In the genomic region with DNA sequence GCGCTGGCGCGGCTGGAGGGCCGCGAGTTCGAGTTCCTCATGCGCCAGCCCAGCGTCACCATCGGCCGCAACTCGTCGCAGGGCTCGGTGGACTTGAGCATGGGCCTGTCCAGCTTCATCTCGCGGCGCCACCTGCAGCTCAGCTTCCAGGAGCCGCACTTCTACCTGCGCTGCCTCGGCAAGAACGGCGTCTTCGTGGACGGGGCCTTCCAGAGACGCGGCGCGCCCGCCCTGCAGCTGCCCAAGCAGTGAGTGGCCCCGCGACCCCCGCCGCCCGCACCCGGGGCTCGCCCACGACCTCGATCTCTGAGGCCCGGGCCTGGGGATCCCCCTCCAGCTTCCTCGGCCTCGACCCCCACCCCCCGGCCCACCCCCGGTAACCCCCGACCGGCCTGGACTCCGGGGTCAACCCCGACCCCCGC, we compare ENCODE assay signal across 8 cellular contexts. TPM values are rescaled to one million over a fixed set of nuclear protein-coding genes. Genes with fewer than 3 reads are reported as not detected.
DNase-seq lines count a peak whose midpoint lies in the region; ATAC-seq, FAIRE-seq and TF ChIP-seq lines count a peak whose summit lies in the region.

No MANE protein-coding gene starts in this region.

- DNase-seq in RCC 7860 (ENCODE audit: low spot score): peak; percentile 34
- peak; percentile 70 for DNase-seq in activated naive CD8-positive, alpha-beta T cell treated with anti-CD3 and anti-CD28 coated beads, Interleukin-2, amount 10 ng/mL, durations not matched to agents 7 days and 5 days
- DNase-seq in right atrium auricular region (ENCODE audit: low spot score): no peak
- peak; percentile 31 to 56 for DNase-seq in gastrocnemius medialis
- DNase-seq in AML-193 (lab: John Stamatoyannopoulos, UW): no peak

- peaks cover 4% of the 10 kb centered on the region for H3K36me3 Mint-ChIP-seq in activated naive CD8-positive, alpha-beta T cell treated with anti-CD3 and anti-CD28 coated beads, Interleukin-2, amount 10 ng/mL, durations not matched to agents 7 days and 5 days

- H3K4me1 ChIP-seq in right atrium auricular region: peaks cover 0 to 28% of the 10 kb centered on the region in 2 donors
- peaks cover 19 to 33% of the 10 kb centered on the region in 2 donors for H3K4me1 ChIP-seq in gastrocnemius medialis

- H3K9me3 Mint-ChIP-seq in activated naive CD8-positive, alpha-beta T cell treated with anti-CD3 and anti-CD28 coated beads, Interleukin-2, amount 10 ng/mL, durations not matched to agents 7 days and 5 days: no peaks in the 10 kb centered on the region

- TF ChIP-seq CTCF in 22Rv1 (IDR thresholded peaks at IDR 0.05) (peak; percentile 31), right atrium auricular region (IDR thresholded peaks at IDR 0.05) (peak in 1 of 2 donors; percentile 35), gastrocnemius medialis (IDR thresholded peaks at IDR 0.05 in 4 of 5, conservative IDR thresholded peaks at IDR 0.05 in 1 of 5) (peak in 1 of 5 experiments; percentile 7)

- POLR2A ChIA-PET in activated naive CD8-positive, alpha-beta T cell treated with anti-CD3 and anti-CD28 coated beads, Interleukin-2, amount 10 ng/mL, durations not matched to agents 7 days and 5 days (lab: Charles Lee): interaction anchor here (0.6 to 6.6 kb wide), 5 partner anchors 34 to 93 kb away, joined by 3 to 139 read pairs (median 10); partner anchors contain the start of gene AP5Z1

- H3K36me3 ChIP-seq in right atrium auricular region (no peaks in the 10 kb centered on the region), gastrocnemius medialis (no peaks in the 10 kb centered on the region)

- H3K4me3 Mint-ChIP-seq in activated naive CD8-positive, alpha-beta T cell treated with anti-CD3 and anti-CD28 coated beads, Interleukin-2, amount 10 ng/mL, durations not matched to agents 7 days and 5 days: peak overlapping the region; percentile 91

- H3K9me3 ChIP-seq in right atrium auricular region (no peaks in the 10 kb centered on the region), gastrocnemius medialis (no peaks in the 10 kb centered on the region)

- peak overlapping the region; percentile 51 for H3K27ac Mint-ChIP-seq in activated naive CD8-positive, alpha-beta T cell treated with anti-CD3 and anti-CD28 coated beads, Interleukin-2, amount 10 ng/mL, durations not matched to agents 7 days and 5 days

- H3K27ac ChIP-seq in 22Rv1 (peak overlapping the region; percentile 72), right atrium auricular region (peak overlapping the region; percentile 95 to 97), gastrocnemius medialis (peak overlapping the region; percentile 92 to 97 (median 95))

- FAIRE-seq in RCC 7860 (lab: Jason Lieb, UNC): no peak

- H3K4me3 ChIP-seq in right atrium auricular region (peak overlapping the region; percentile 91 to 93), gastrocnemius medialis (peak overlapping the region; percentile 76 to 82 (median 80))

- intact Hi-C loops in gastrocnemius medialis (cut with DNase I; ENCODE audit: low total_unique reads): loop anchor here (2.0 to 5.0 kb wide), 2 partner anchors 70 to 95 kb away; partner anchors contain the start of gene AP5Z1

- peak; percentile 44 for ATAC-seq in GM18511 (IDR thresholded peaks at IDR 0.05; ENCODE audit: unreplicated experiment)
- peak; percentile 30 for ATAC-seq in HG03025 (IDR thresholded peaks at IDR 0.05; ENCODE audit: low FRiP score, unreplicated experiment)
- peak; percentile 55 for ATAC-seq in activated naive CD8-positive, alpha-beta T cell treated with anti-CD3 and anti-CD28 coated beads, Interleukin-2, amount 10 ng/mL, durations not matched to agents 7 days and 5 days (ENCODE audit: low read depth)
- ATAC-seq in gastrocnemius medialis: peak; percentile 58 to 67

- no peaks in the 10 kb centered on the region for H3K27me3 Mint-ChIP-seq in activated naive CD8-positive, alpha-beta T cell treated with anti-CD3 and anti-CD28 coated beads, Interleukin-2, amount 10 ng/mL, durations not matched to agents 7 days and 5 days

- TF ChIP-seq POLR2A in gastrocnemius medialis (IDR thresholded peaks at IDR 0.05): no peak

- H3K4me1 Mint-ChIP-seq in activated naive CD8-positive, alpha-beta T cell treated with anti-CD3 and anti-CD28 coated beads, Interleukin-2, amount 10 ng/mL, durations not matched to agents 7 days and 5 days: peaks cover 18% of the 10 kb centered on the region

- no peaks in the 10 kb centered on the region for H3K27me3 ChIP-seq in right atrium auricular region
- H3K27me3 ChIP-seq in gastrocnemius medialis: no peaks in the 10 kb centered on the region

- in situ Hi-C loops in gastrocnemius medialis (cut with MboI; ENCODE audit: low sequenced_read_pairs in 4 of 4): loop anchor here in 3 of 4 donors (5.0 to 10.0 kb wide), 3 partner anchors 50 to 70 kb away; no protein-coding TSS in a partner anchor

RNA-seq across cellular contexts. Expression of gene FOXK1, which starts 0.5 kb away (rescaled TPM):
- 10 to 100 TPM; 41.7 to 42.1 TPM for total RNA-seq in activated naive CD8-positive, alpha-beta T cell treated with anti-CD3 and anti-CD28 coated beads, Interleukin-2, amount 10 ng/mL, durations not matched to agents 7 days and 5 days
- total RNA-seq in right atrium auricular region (10 to 100 TPM; 19.4 to 24.8 TPM), gastrocnemius medialis (10 to 100 TPM in 3 of 4 donors, 1 to 10 TPM in 1; 9.8 to 43.6 (median 18.8) TPM)

Comparison
In these comparisons a context has a peak if more than half of its experiments do, and no peak if none do; other contexts are left out.
1. DNase-seq: peak in RCC 7860 (single experiment), activated naive CD8-positive, alpha-beta T cell treated with anti-CD3 and anti-CD28 coated beads, Interleukin-2, amount 10 ng/mL, durations not matched to agents 7 days and 5 days (single experiment) and gastrocnemius medialis (2 of 2); none in right atrium auricular region (single experiment) and AML-193 (0 of 2).
2. Peak in every context shown above with its lines, with median percentiles within 50 percentile points of each other: H3K27ac ChIP-seq and ATAC-seq.